Comparison of ENCODE assay signal across 13 cellular contexts in genomic region chr15:36468746-36469145, GRCh38.
DNase-seq lines count a peak whose midpoint lies in the region; FAIRE-seq and TF ChIP-seq lines count a peak whose summit lies in the region.
"Had no signal": no experiment of that assay in that cellular context is flagged by ENCODE, and none has a peak within 500 bp of the region (broad histone marks: within the 10 kb centered on the region; RNA-seq: fewer than 3 reads in every experiment).

No MANE protein-coding gene starts in this region.

- no peak overlapping the region for H3K9ac ChIP-seq in kidney (ENCODE audit: low read length in 2 of 2)

- TF ChIP-seq CTCF in AG04450 (IDR thresholded peaks at IDR 0.05; ENCODE audit: low read depth, low read length), result no peak
- TF ChIP-seq CTCF in kidney (IDR thresholded peaks at IDR 0.05; ENCODE audit: borderline replicate concordance, extremely low read depth, insufficient read depth), result no peak
- TF ChIP-seq CTCF in sigmoid colon (IDR thresholded peaks at IDR 0.05), result no peak

- H3K9me3 ChIP-seq in AG04450 (ENCODE audit: control insufficient read depth, insufficient read depth, low read length) (no peaks in the 10 kb centered on the region; the same call in 1 of the 2 replicates), kidney (ENCODE audit: control insufficient read depth in 1 of 2, low read length in 2 of 2) (no peaks in the 10 kb centered on the region), sigmoid colon (no peaks in the 10 kb centered on the region)
- H3K9me3 ChIP-seq: BE2C had no signal

- no peak overlapping the region for H3K4me3 ChIP-seq in AG04450 (ENCODE audit: low read depth, low read length)
- no peak overlapping the region for H3K4me3 ChIP-seq in kidney (ENCODE audit: low read length in 2 of 2)
- H3K4me3 ChIP-seq in sigmoid colon, result no peak overlapping the region

- no peak for TF ChIP-seq POLR2A in sigmoid colon (IDR thresholded peaks at IDR 0.05)

- intact Hi-C loops in kidney (cut with DNase I), result no loop called here
- intact Hi-C loops in sigmoid colon (cut with DNase I), result no loop called here

- CTCF ChIA-PET in AG04450 (lab: Charles Lee), result interaction anchor here (1.1 kb wide), 1 partner anchor 42 kb away, joined by 3 read pairs; no protein-coding TSS in a partner anchor

- TF ChIP-seq EP300 in sigmoid colon (IDR thresholded peaks at IDR 0.05), result no peak

- POLR2A ChIA-PET in AG04450 (lab: Yijun Ruan, JAX), result interaction anchor here (0.6 to 1.9 kb wide), 9 partner anchors 10 to 631 kb away, joined by 3 to 9 read pairs (median 3); partner anchors contain the start of genes CDIN1 and MEIS2

- H3K36me3 ChIP-seq in kidney (ENCODE audit: control insufficient read depth in 1 of 2, insufficient read depth in 2 of 2, low read length in 2 of 2) (no peaks in the 10 kb centered on the region), sigmoid colon (no peaks in the 10 kb centered on the region)
- H3K36me3 ChIP-seq: BE2C, WERI-Rb-1 had no signal

- DNase-seq in AG04450 (ENCODE audit: low read depth, low spot score) (peak; percentile 100), HPDE6-E6E7 (ENCODE audit: extremely low spot score) (peak; percentile 25), astrocyte of the hippocampus (ENCODE audit: low read depth, low spot score) (peak; percentile 90), iris pigment epithelial cell (ENCODE audit: low read depth) (peak; percentile 70), kidney (no peak), putamen (ENCODE audit: low spot score) (no peak), sigmoid colon (no peak)
- no peak for DNase-seq in activated effector memory CD4-positive, alpha-beta T cell treated with Interleukin-2 at 50 U/mL for 16 hours
- DNase-seq: BE2C; effector memory CD4-positive, alpha-beta T cell; small intestine; stimulated activated naive CD4-positive, alpha-beta T cell treated with Interleukin-2 at 50 U/mL for 16 hours; WERI-Rb-1 had no signal

- WGBS in sigmoid colon, 2 donors, result 78% methylated on average over 5 of the region's 5 CpGs

- no peak for FAIRE-seq in kidney (lab: Jason Lieb, UNC)
- FAIRE-seq: small intestine had no signal

- H3K27ac ChIP-seq in AG04450 (ENCODE audit: low read depth, low read length) (no peak overlapping the region), kidney (ENCODE audit: low read depth in 2 of 2, low read length in 2 of 2) (no peak overlapping the region), sigmoid colon (peak overlapping the region in 2 of 4 donors; percentile 11 to 34)
- H3K27ac ChIP-seq: WERI-Rb-1 had no signal

- H3K4me1 ChIP-seq in kidney (ENCODE audit: control insufficient read depth in 1 of 2, insufficient read depth in 1 of 2, low read depth in 1 of 2, low read length in 2 of 2) (no peaks in the 10 kb centered on the region), sigmoid colon (peaks cover 0 to 8% (median 0%) of the 10 kb centered on the region in 4 donors)
- H3K4me1 ChIP-seq: BE2C had no signal

- no peaks in the 10 kb centered on the region for H3K27me3 ChIP-seq in AG04450 (ENCODE audit: control insufficient read depth, insufficient read depth, low read length)
- H3K27me3 ChIP-seq in sigmoid colon, result no peaks in the 10 kb centered on the region
- H3K27me3 ChIP-seq: BE2C had no signal

Comparison
In these comparisons a context has a peak if more than half of its experiments do, and no peak if none do; other contexts are left out.
1. DNase-seq: peak in AG04450 (single experiment), HPDE6-E6E7 (single experiment), astrocyte of the hippocampus (single experiment) and iris pigment epithelial cell (single experiment); none in kidney (single experiment), putamen (single experiment), activated effector memory CD4-positive, alpha-beta T cell treated with Interleukin-2 at 50 U/mL for 16 hours (single experiment) and sigmoid colon (single experiment).